8 cellular contexts compared by ENCODE assay signal in genomic region chr6:111057074-111057752, GRCh38. TPM values are rescaled to one million over a fixed set of nuclear protein-coding genes. Genes with fewer than 3 reads are reported as not detected.
A peak's percentile ranks its signal among the peaks of the same experiment; 100 is the strongest.
DNase-seq lines count a peak whose midpoint lies in the region; ATAC-seq and TF ChIP-seq lines count a peak whose summit lies in the region.

No MANE protein-coding gene starts in this region.

- no peaks in the 10 kb centered on the region for H3K27me3 Mint-ChIP-seq in endodermal cell (ENCODE audit: insufficient read depth)
- H3K27me3 Mint-ChIP-seq in naive thymus-derived CD4-positive, alpha-beta T cell = peaks cover 0 to 6% (median 0%) of the 10 kb centered on the region in 5 donors

- H3K9ac ChIP-seq in endodermal cell (ENCODE audit: extremely low read depth, low read length, poor library complexity, severe bottlenecking) = no peak overlapping the region

- no peaks in the 10 kb centered on the region for H3K4me1 ChIP-seq in endodermal cell (ENCODE audit: control insufficient read depth, insufficient read depth, low read length)
- H3K4me1 ChIP-seq in naive thymus-derived CD4-positive, alpha-beta T cell (ENCODE audit: control insufficient read depth in 2 of 2, insufficient read depth in 2 of 2, low read length in 2 of 2) = no peaks in the 10 kb centered on the region

- no peaks in the 10 kb centered on the region for H3K4me1 Mint-ChIP-seq in endodermal cell
- peaks cover 0 to 6% (median 2%) of the 10 kb centered on the region in 7 donors for H3K4me1 Mint-ChIP-seq in naive thymus-derived CD4-positive, alpha-beta T cell

- H3K4me3 ChIP-seq in GM12875 (ENCODE audit: low read depth, low read length) (no peak overlapping the region), endodermal cell (ENCODE audit: low read length) (no peak overlapping the region)
- no peak overlapping the region for H3K4me3 ChIP-seq in naive thymus-derived CD4-positive, alpha-beta T cell (ENCODE audit: low read length)

- DNase-seq in Ammon's horn (ENCODE audit: low spot score) = peak; percentile 44
- peak; percentile 43 to 56 for DNase-seq in SHP77 (lab: John Stamatoyannopoulos, UW)
- peak; percentile 60 for DNase-seq in endodermal cell
- DNase-seq in naive thymus-derived CD4-positive, alpha-beta T cell = peak in 6 of 9 donors; percentile 22 to 54 (median 40)

- H3K36me3 Mint-ChIP-seq in endodermal cell (ENCODE audit: low read depth) = no peaks in the 10 kb centered on the region
- H3K36me3 Mint-ChIP-seq in naive thymus-derived CD4-positive, alpha-beta T cell = peaks cover 0 to 4% (median 0%) of the 10 kb centered on the region in 5 donors

- H3K27ac Mint-ChIP-seq in endodermal cell = no peak overlapping the region
- no peak overlapping the region for H3K27ac Mint-ChIP-seq in naive thymus-derived CD4-positive, alpha-beta T cell

- 57 to 58% methylated on average over 8 to 12 of the region's 12 CpGs for WGBS in endodermal cell (ENCODE audit: insufficient coverage in 1 of 2, insufficient read length in 1 of 2), 2 experiments

- intact Hi-C loops in naive thymus-derived CD4-positive, alpha-beta T cell (cut with micrococcal nuclease) = loop anchor here (1.0 to 2.0 kb wide), 9 partner anchors 30 to 1106 kb away; partner anchors contain the start of gene SLC16A10 (in 1 of the 2)

- no peaks in the 10 kb centered on the region for H3K27me3 ChIP-seq in endodermal cell (ENCODE audit: control insufficient read depth, insufficient read depth, low read length, poor library complexity, severe bottlenecking)
- no peaks in the 10 kb centered on the region for H3K27me3 ChIP-seq in naive thymus-derived CD4-positive, alpha-beta T cell (ENCODE audit: control insufficient read depth in 2 of 2, insufficient read depth in 2 of 2, low read length in 2 of 2)

- POLR2A ChIA-PET in naive thymus-derived CD4-positive, alpha-beta T cell (lab: Charles Lee) = interaction anchor here (0.6 to 0.7 kb wide), 2 partner anchors 156 to 638 kb away, joined by 3 read pairs; no protein-coding TSS in a partner anchor

- no peaks in the 10 kb centered on the region for H3K9me3 ChIP-seq in endodermal cell (ENCODE audit: control insufficient read depth, low read length)
- H3K9me3 ChIP-seq in naive thymus-derived CD4-positive, alpha-beta T cell (ENCODE audit: control insufficient read depth in 2 of 3, low read length in 3 of 3) = no peaks in the 10 kb centered on the region

- peaks cover 4% of the 10 kb centered on the region for H3K9me3 Mint-ChIP-seq in endodermal cell
- peaks cover 0 to 4% (median 0%) of the 10 kb centered on the region in 11 donors for H3K9me3 Mint-ChIP-seq in naive thymus-derived CD4-positive, alpha-beta T cell

- H3K27ac ChIP-seq in endodermal cell (ENCODE audit: low read depth, low read length) = no peak overlapping the region
- no peak overlapping the region for H3K27ac ChIP-seq in naive thymus-derived CD4-positive, alpha-beta T cell (ENCODE audit: low read depth, low read length)

- peak; percentile 76 for ATAC-seq in naive thymus-derived CD4-positive, alpha-beta T cell
- ATAC-seq in HG03039 (IDR thresholded peaks at IDR 0.05; ENCODE audit: unreplicated experiment) (no peak), HG02840 (IDR thresholded peaks at IDR 0.05; ENCODE audit: low FRiP score, unreplicated experiment) (no peak)

- H3K4me3 Mint-ChIP-seq in endodermal cell = no peak overlapping the region
- peak overlapping the region in 1 of 10 donors; percentile 4 for H3K4me3 Mint-ChIP-seq in naive thymus-derived CD4-positive, alpha-beta T cell

- no peaks in the 10 kb centered on the region for H3K36me3 ChIP-seq in endodermal cell (ENCODE audit: control insufficient read depth, insufficient read depth, low read length)
- H3K36me3 ChIP-seq in naive thymus-derived CD4-positive, alpha-beta T cell (ENCODE audit: control insufficient read depth in 2 of 3, insufficient read depth in 3 of 3, low read length in 3 of 3) = no peaks in the 10 kb centered on the region

- CTCF ChIA-PET in naive thymus-derived CD4-positive, alpha-beta T cell (lab: Charles Lee) = interaction anchor here (0.6 to 4.0 kb wide), 18 partner anchors 10 to 863 kb away, joined by 3 to 56 read pairs (median 4); a partner anchor contains a TSS

- TF ChIP-seq CTCF in GM12875 (IDR thresholded peaks at IDR 0.05; ENCODE audit: borderline replicate concordance, insufficient read depth, low read depth, low read length) = peak; percentile 76
- peak; percentile 87 for TF ChIP-seq CTCF in LNCAP (IDR thresholded peaks at IDR 0.05)
- peak; percentile 88 for TF ChIP-seq CTCF in endodermal cell (conservative IDR thresholded peaks at IDR 0.05)

RNA-seq across cellular contexts. Expression of gene SLC16A10, which starts 30.1 kb away (rescaled TPM):
- 10 to 100 TPM in 1 of 2 donors, 1 to 10 TPM in 1; 8.7 to 13.8 TPM for total RNA-seq in endodermal cell
- polyA plus RNA-seq in endodermal cell (2013, experiment 1 of 2) = 2.7 TPM
- polyA plus RNA-seq in endodermal cell (2013, experiment 2 of 2) = 2.5 TPM
- 10 to 100 TPM in 3 of 5 experiments, 1 to 10 TPM in 2; 1.6 to 27.7 (median 16.7) TPM for total RNA-seq in naive thymus-derived CD4-positive, alpha-beta T cell
- 10 to 100 TPM; 10.6 to 22.6 TPM for polyA plus RNA-seq in naive thymus-derived CD4-positive, alpha-beta T cell
